In genomic region chr20:23189341-23189740, GRCh38 we compare ENCODE assay signal across 17 cellular contexts.
DNase-seq lines count a peak whose midpoint lies in the region; TF ChIP-seq lines count a peak whose summit lies in the region.
"Had no signal": no experiment of that assay in that cellular context is flagged by ENCODE, and none has a peak within 500 bp of the region (broad histone marks: within the 10 kb centered on the region; RNA-seq: fewer than 3 reads in every experiment).

No MANE protein-coding gene starts in this region.

- WGBS in esophagus muscularis mucosa, result 94% methylated on average over 10 of the region's 11 CpGs
- WGBS in lower leg skin, 2 donors, result 90 to 91% methylated on average over 11 of the region's 11 CpGs

- DNase-seq in NCI-H69 (lab: John Stamatoyannopoulos, UW) (peak; percentile 19), esophagus muscularis mucosa (ENCODE audit: extremely low spot score) (peak; percentile 89), osteoblast (ENCODE audit: insufficient read length, low spot score, missing footprints) (peak; percentile 21), lower leg skin (ENCODE audit: low spot score in 2 of 2) (no peak), HCEC 1CT (no peak)
- DNase-seq in stimulated activated CD4-positive, alpha-beta T cell treated with anti-CD3 and anti-CD28 coated beads, Interleukin-4, amount 100 ng/mL, for 24 hours, result no peak
- DNase-seq: AML-193; Caco-2; Calu3; CD4-positive, alpha-beta T cell; CD8-positive, alpha-beta T cell; DMS79 treated with DMSO at 0.1 percent for 48 hours; GF-D8 had no signal

- H3K4me2 ChIP-seq in osteoblast (ENCODE audit: insufficient read depth, low read length), result no peak overlapping the region
- H3K4me2 ChIP-seq: A549 had no signal

- H3K27ac ChIP-seq in esophagus muscularis mucosa (replicated peaks in 1 of 4) (no peak overlapping the region), osteoblast (ENCODE audit: low read depth, low read length) (no peak overlapping the region)
- H3K27ac ChIP-seq: 22Rv1; A549; BLaER1 treated with 17β-estradiol and CSF1 and Interleukin-3, amounts not matched to agents 10 nM and 100 nM; C4-2B had no signal

- H4K20me1 ChIP-seq in osteoblast (ENCODE audit: insufficient read depth, low read length), result no peaks in the 10 kb centered on the region
- H4K20me1 ChIP-seq: BLaER1 treated with 17β-estradiol and CSF1 and Interleukin-3, amounts not matched to agents 10 nM and 100 nM had no signal

- TF ChIP-seq CTCF in esophagus muscularis mucosa (IDR thresholded peaks at IDR 0.05) (no peak), osteoblast (IDR thresholded peaks at IDR 0.05; ENCODE audit: extremely low read depth, low read depth, low read length) (no peak), lower leg skin (IDR thresholded peaks at IDR 0.05) (no peak)

- TF ChIP-seq EP300 in esophagus muscularis mucosa (IDR thresholded peaks at IDR 0.05), result no peak

- H3K4me1 ChIP-seq in esophagus muscularis mucosa (peaks cover 0 to 8% (median 0%) of the 10 kb centered on the region in 4 donors), osteoblast (ENCODE audit: insufficient read depth, low read length) (no peaks in the 10 kb centered on the region)
- H3K4me1 ChIP-seq: A549, Caco-2 had no signal

- H3K36me3 ChIP-seq in esophagus muscularis mucosa (no peaks in the 10 kb centered on the region), osteoblast (ENCODE audit: insufficient read depth, low read length) (no peaks in the 10 kb centered on the region)
- H3K36me3 ChIP-seq: BLaER1 treated with 17β-estradiol and CSF1 and Interleukin-3, amounts not matched to agents 10 nM and 100 nM had no signal

- intact Hi-C loops in esophagus muscularis mucosa (cut with DNase I), result no loop called here
- intact Hi-C loops in lower leg skin (cut with DNase I; ENCODE audit: low total_unique reads), result no loop called here

- no peak overlapping the region for H2AFZ ChIP-seq in osteoblast (ENCODE audit: low read length)

- TF ChIP-seq POLR2A in esophagus muscularis mucosa (IDR thresholded peaks at IDR 0.05; ENCODE audit: low read depth), result no peak
- TF ChIP-seq POLR2A in lower leg skin (IDR thresholded peaks at IDR 0.05), result no peak

- no peaks in the 10 kb centered on the region for H3K9me3 ChIP-seq in esophagus muscularis mucosa
- no peaks in the 10 kb centered on the region for H3K9me3 ChIP-seq in osteoblast (ENCODE audit: low read depth, low read length)

- H3K79me2 ChIP-seq in osteoblast (ENCODE audit: insufficient read depth, low read length), result no peaks in the 10 kb centered on the region

- H3K27me3 ChIP-seq in esophagus muscularis mucosa (peaks cover 0 to 9% (median 0%) of the 10 kb centered on the region in 4 donors), osteoblast (ENCODE audit: insufficient read depth, low read length) (peaks cover 9% of the 10 kb centered on the region)
- H3K27me3 ChIP-seq: BLaER1 treated with 17β-estradiol and CSF1 and Interleukin-3, amounts not matched to agents 10 nM and 100 nM had no signal

- no peak overlapping the region for H3K4me3 ChIP-seq in esophagus muscularis mucosa
- H3K4me3 ChIP-seq in osteoblast (ENCODE audit: insufficient read depth, low read length), result no peak overlapping the region
- no peak overlapping the region for H3K4me3 ChIP-seq in lower leg skin (ENCODE audit: low read depth, poor library complexity, severe bottlenecking)
- H3K4me3 ChIP-seq: A549; BLaER1 treated with 17β-estradiol and CSF1 and Interleukin-3, amounts not matched to agents 10 nM and 100 nM had no signal

Comparison
In these comparisons a context has a peak if more than half of its experiments do, and no peak if none do; other contexts are left out.
1. DNase-seq: peak in NCI-H69 (single experiment), esophagus muscularis mucosa (single experiment) and osteoblast (single experiment); none in lower leg skin (0 of 2), HCEC 1CT (single experiment) and stimulated activated CD4-positive, alpha-beta T cell treated with anti-CD3 and anti-CD28 coated beads, Interleukin-4, amount 100 ng/mL, for 24 hours (single experiment).